In genomic region chr12:48045061-48045846, GRCh38 we compare ENCODE assay signal across 29 cellular contexts. TPM values are rescaled to one million over a fixed set of nuclear protein-coding genes. Genes with fewer than 3 reads are reported as not detected.
"Had no signal": no experiment of that assay in that cellular context is flagged by ENCODE, and none has a peak within 500 bp of the region (broad histone marks: within the 10 kb centered on the region; RNA-seq: fewer than 3 reads in every experiment).

No MANE protein-coding gene starts in this region.

- H3K4me1 ChIP-seq: esophagus squamous epithelium, heart right ventricle, left lung, pancreas, right atrium auricular region, sigmoid colon, tibial nerve, upper lobe of left lung had no signal

- H3K4me1 Mint-ChIP-seq: natural killer cell had no signal

- H3K27me3 ChIP-seq: esophagus squamous epithelium, heart right ventricle, left lung, pancreas, right atrium auricular region, sigmoid colon, tibial nerve, upper lobe of left lung had no signal

- H3K27ac Mint-ChIP-seq: effector memory CD8-positive, alpha-beta T cell; natural killer cell; stimulated activated memory B cell treated with anti-CD40 and anti-IgM and Interleukin-4, amounts not matched to agents 10 μg/mL and 1 μg/mL and 100 μg/mL, for 72 hours had no signal

- FAIRE-seq: endometrium, islet of Langerhans, pancreas, urothelium cell line had no signal

- H3K27me3 Mint-ChIP-seq: effector memory CD8-positive, alpha-beta T cell; stimulated activated memory B cell treated with anti-CD40 and anti-IgM and Interleukin-4, amounts not matched to agents 10 μg/mL and 1 μg/mL and 100 μg/mL, for 72 hours had no signal

- H3K9me3 ChIP-seq: esophagus squamous epithelium, heart right ventricle, left lung, pancreas, right atrium auricular region, sigmoid colon, thoracic aorta, tibial nerve, upper lobe of left lung had no signal

- H3K27ac ChIP-seq: esophagus squamous epithelium, heart right ventricle, left lung, pancreas, right atrium auricular region, sigmoid colon, thoracic aorta, tibial nerve, upper lobe of left lung had no signal

- H3K4me3 Mint-ChIP-seq: effector memory CD8-positive, alpha-beta T cell; natural killer cell; stimulated activated memory B cell treated with anti-CD40 and anti-IgM and Interleukin-4, amounts not matched to agents 10 μg/mL and 1 μg/mL and 100 μg/mL, for 72 hours had no signal

- ATAC-seq: effector memory CD8-positive, alpha-beta T cell; heart right ventricle; left cardiac atrium; left lung; natural killer cell; pancreas; stimulated activated memory B cell treated with anti-CD40 and anti-IgM and Interleukin-4, amounts not matched to agents 10 μg/mL and 1 μg/mL and 100 μg/mL, for 72 hours; stimulated activated naive CD8-positive, alpha-beta T cell treated with anti-CD3 and anti-CD28 coated beads, Interleukin-15, Interleukin-2, amounts not matched to agents 100 U/mL and 50 U/mL, for 24 hours had no signal

- DNase-seq: cortex of kidney; effector memory CD8-positive, alpha-beta T cell; erythroblast; esophagus squamous epithelium; glutamatergic neuron; heart right ventricle; hippocampal formation; left cardiac atrium; left lung; mammary epithelial cell; natural killer cell; occipital lobe; pancreas; sigmoid colon; stimulated activated CD4-positive, alpha-beta T cell treated with anti-CD3 and anti-CD28 coated beads, Interleukin-2, amount 100 ng/mL, for 24 hours; stimulated activated CD4-positive, alpha-beta T cell treated with anti-CD3 and anti-CD28 coated beads, Interleukin-4, amount 100 ng/mL, for 24 hours; stimulated activated naive CD8-positive, alpha-beta T cell treated with anti-CD3 and anti-CD28 coated beads, Interleukin-15, Interleukin-2, amounts not matched to agents 100 U/mL and 50 U/mL, for 24 hours; substantia nigra; upper lobe of left lung had no signal

- H3K9me3 Mint-ChIP-seq: effector memory CD8-positive, alpha-beta T cell; natural killer cell; stimulated activated memory B cell treated with anti-CD40 and anti-IgM and Interleukin-4, amounts not matched to agents 10 μg/mL and 1 μg/mL and 100 μg/mL, for 72 hours had no signal

- H3K4me3 ChIP-seq: esophagus squamous epithelium, heart right ventricle, left lung, pancreas, right atrium auricular region, sigmoid colon, thoracic aorta, tibial nerve, upper lobe of left lung had no signal

RNA-seq across cellular contexts. Expression of gene COL2A1, which starts 41.0 kb away (rescaled TPM):
- total RNA-seq: dermis microvascular lymphatic vessel endothelial cell, esophagus squamous epithelium, left cardiac atrium, mononuclear cell, natural killer cell, posterior vena cava, right atrium auricular region, sigmoid colon, tibial nerve had no signal
